ENCODE assay signal across 11 cellular contexts in genomic region chr11:19676508-19677379, GRCh38. TPM values are rescaled to one million over a fixed set of nuclear protein-coding genes. Genes with fewer than 3 reads are reported as not detected.
DNase-seq lines count a peak whose midpoint lies in the region; ATAC-seq and TF ChIP-seq lines count a peak whose summit lies in the region.
"Had no signal": no experiment of that assay in that cellular context is flagged by ENCODE, and none has a peak within 500 bp of the region (broad histone marks: within the 10 kb centered on the region; RNA-seq: fewer than 3 reads in every experiment).

No MANE protein-coding gene starts in this region.

- H4K20me1 ChIP-seq in osteoblast (ENCODE audit: insufficient read depth, low read length): no peaks in the 10 kb centered on the region

- H3K4me3 ChIP-seq in osteoblast (ENCODE audit: insufficient read depth, low read length): no peak overlapping the region

- H3K36me3 Mint-ChIP-seq in activated CD8-positive, alpha-beta T cell treated with anti-CD3 and anti-CD28 coated beads, Interleukin-2, amount 10 ng/mL, durations not matched to agents 7 days and 5 days (ENCODE audit: low read depth): no peaks in the 10 kb centered on the region

- H3K27ac ChIP-seq in osteoblast (ENCODE audit: low read depth, low read length): peak overlapping the region; percentile 20

- H3K27me3 Mint-ChIP-seq in activated CD8-positive, alpha-beta T cell treated with anti-CD3 and anti-CD28 coated beads, Interleukin-2, amount 10 ng/mL, durations not matched to agents 7 days and 5 days (ENCODE audit: low read depth): peaks cover 6% of the 10 kb centered on the region

- no peaks in the 10 kb centered on the region for H3K27me3 ChIP-seq in osteoblast (ENCODE audit: insufficient read depth, low read length)

- no peaks in the 10 kb centered on the region for H3K9me3 ChIP-seq in osteoblast (ENCODE audit: low read depth, low read length)

- H3K4me3 Mint-ChIP-seq in activated CD8-positive, alpha-beta T cell treated with anti-CD3 and anti-CD28 coated beads, Interleukin-2, amount 10 ng/mL, durations not matched to agents 7 days and 5 days: no peak overlapping the region
- H3K4me3 Mint-ChIP-seq: activated T-cell treated with anti-CD3 and anti-CD28 coated beads, Interleukin-2, amount 50 U/mL, for 72 hours had no signal

- H3K9me3 Mint-ChIP-seq in activated CD8-positive, alpha-beta T cell treated with anti-CD3 and anti-CD28 coated beads, Interleukin-2, amount 10 ng/mL, durations not matched to agents 7 days and 5 days (ENCODE audit: insufficient read depth): no peaks in the 10 kb centered on the region
- H3K9me3 Mint-ChIP-seq: activated T-cell treated with anti-CD3 and anti-CD28 coated beads, Interleukin-2, amount 50 U/mL, for 72 hours had no signal

- H3K27ac Mint-ChIP-seq in activated CD8-positive, alpha-beta T cell treated with anti-CD3 and anti-CD28 coated beads, Interleukin-2, amount 10 ng/mL, durations not matched to agents 7 days and 5 days: no peak overlapping the region
- H3K27ac Mint-ChIP-seq: activated T-cell treated with anti-CD3 and anti-CD28 coated beads, Interleukin-2, amount 50 U/mL, for 72 hours had no signal

- no peak for ATAC-seq in activated CD8-positive, alpha-beta T cell treated with anti-CD3 and anti-CD28 coated beads, Interleukin-2, amount 10 ng/mL, durations not matched to agents 7 days and 5 days
- ATAC-seq: activated T-cell treated with anti-CD3 and anti-CD28 coated beads, Interleukin-2, amount 50 U/mL, for 72 hours had no signal

- H3K4me1 ChIP-seq in osteoblast (ENCODE audit: insufficient read depth, low read length): peaks cover 17% of the 10 kb centered on the region

- TF ChIP-seq CTCF in osteoblast (IDR thresholded peaks at IDR 0.05; ENCODE audit: extremely low read depth, low read depth, low read length): no peak

- H3K36me3 ChIP-seq in osteoblast (ENCODE audit: insufficient read depth, low read length): no peaks in the 10 kb centered on the region

- peak overlapping the region; percentile 42 for H2AFZ ChIP-seq in osteoblast (ENCODE audit: low read length)

- H3K4me1 Mint-ChIP-seq in activated CD8-positive, alpha-beta T cell treated with anti-CD3 and anti-CD28 coated beads, Interleukin-2, amount 10 ng/mL, durations not matched to agents 7 days and 5 days (ENCODE audit: low read depth): peaks cover 22% of the 10 kb centered on the region

- CTCF ChIA-PET in activated CD8-positive, alpha-beta T cell treated with anti-CD3 and anti-CD28 coated beads, Interleukin-2, amount 10 ng/mL, durations not matched to agents 7 days and 5 days (lab: Charles Lee): no interaction called here

- H3K79me2 ChIP-seq in osteoblast (ENCODE audit: insufficient read depth, low read length): no peaks in the 10 kb centered on the region

- no peak overlapping the region for H3K4me2 ChIP-seq in osteoblast (ENCODE audit: insufficient read depth, low read length)

- POLR2A ChIA-PET in activated CD8-positive, alpha-beta T cell treated with anti-CD3 and anti-CD28 coated beads, Interleukin-2, amount 10 ng/mL, durations not matched to agents 7 days and 5 days (lab: Charles Lee): no interaction called here

- DNase-seq in DMS 273 treated with DMSO at 0.1 percent for 48 hours (lab: John Stamatoyannopoulos, UW) (peak; percentile 23), NCI-H2171 treated with DMSO at 0.1 percent for 48 hours (lab: John Stamatoyannopoulos, UW) (peak; percentile 51), globus pallidus (ENCODE audit: low spot score) (peak; percentile 47), osteoblast (ENCODE audit: insufficient read length, low spot score, missing footprints) (no peak), 8988T (no peak), activated T-cell treated with anti-CD3 and anti-CD28 coated beads for 4 hours (no peak)
- no peak for DNase-seq in stimulated activated CD4-positive, alpha-beta T cell treated with anti-CD3 and anti-CD28 coated beads, Interleukin-15, amount 100 ng/mL, for 24 hours
- no peak for DNase-seq in activated CD8-positive, alpha-beta T cell treated with anti-CD3 and anti-CD28 coated beads, Interleukin-2, amount 10 ng/mL, durations not matched to agents 7 days and 5 days
- DNase-seq: activated T-cell treated with anti-CD3 and anti-CD28 coated beads, Interleukin-2, amount 50 U/mL, for 72 hours; KBM-7; stimulated activated naive CD4-positive, alpha-beta T cell treated with Interleukin-2 at 50 U/mL for 16 hours had no signal

RNA-seq across cellular contexts. Expression of gene NAV2, which starts 35.9 kb away (rescaled TPM):
- total RNA-seq in osteoblast: 8.7 and 12.4 TPM in 2 replicates
- total RNA-seq in activated CD8-positive, alpha-beta T cell treated with anti-CD3 and anti-CD28 coated beads, Interleukin-2, amount 10 ng/mL, durations not matched to agents 7 days and 5 days: under 1 TPM; 0.23 to 0.71 TPM

Comparison
In these comparisons a context has a peak if more than half of its experiments do, and no peak if none do; other contexts are left out.
1. DNase-seq: peak in DMS 273 treated with DMSO at 0.1 percent for 48 hours (single experiment), NCI-H2171 treated with DMSO at 0.1 percent for 48 hours (single experiment) and globus pallidus (single experiment); none in osteoblast (single experiment), stimulated activated CD4-positive, alpha-beta T cell treated with anti-CD3 and anti-CD28 coated beads, Interleukin-15, amount 100 ng/mL, for 24 hours (single experiment), 8988T (single experiment), activated CD8-positive, alpha-beta T cell treated with anti-CD3 and anti-CD28 coated beads, Interleukin-2, amount 10 ng/mL, durations not matched to agents 7 days and 5 days (single experiment) and activated T-cell treated with anti-CD3 and anti-CD28 coated beads for 4 hours (single experiment).